ENCODE assay signal across 1 cellular context in genomic region chr7:1555046-1555812, GRCh38.
TF ChIP-seq lines count a peak whose summit lies in the region.

No MANE protein-coding gene starts in this region.

TF ChIP-seq in HepG2, 621 proteins besides CTCF, POLR2A, EP300 and RAD21 (continued from another document and continues in another):
- TF ChIP-seq CSRNP1 (CRISPR knock-in tag; IDR thresholded peaks at IDR 0.05) (0 out of 2 replicates have a peak, but pooled peaks have one; percentile 3), CEBPB (IDR thresholded peaks at IDR 0.05; ENCODE audit: borderline replicate concordance, low read depth, low read length) (no peak), ZFY (CRISPR knock-in tag; IDR thresholded peaks at IDR 0.05) (no peak), IKZF4 (CRISPR knock-in tag; IDR thresholded peaks at IDR 0.05; ENCODE audit: borderline replicate concordance, low read depth, not compliant biosample characterization) (peak; percentile 25), HMGXB3 (CRISPR knock-in tag; IDR thresholded peaks at IDR 0.05; ENCODE audit: borderline replicate concordance) (0 out of 2 replicates have a peak, but pooled peaks have one; percentile 4), ZNF567 (CRISPR knock-in tag; IDR thresholded peaks at IDR 0.05; ENCODE audit: borderline replicate concordance) (no peak), KDM5B (CRISPR knock-in tag; IDR thresholded peaks at IDR 0.05; ENCODE audit: borderline replicate concordance) (no peak), NFE2L1 (CRISPR knock-in tag; IDR thresholded peaks at IDR 0.05; ENCODE audit: borderline replicate concordance) (no peak), GFI1 (CRISPR knock-in tag; IDR thresholded peaks at IDR 0.05; ENCODE audit: borderline replicate concordance) (no peak), E2F2 (CRISPR knock-in tag; IDR thresholded peaks at IDR 0.05; ENCODE audit: borderline replicate concordance) (no peak), ZNF761 (CRISPR knock-in tag; conservative IDR thresholded peaks at IDR 0.05) (no peak), TFDP1 (CRISPR knock-in tag; IDR thresholded peaks at IDR 0.05; ENCODE audit: borderline replicate concordance) (peak; percentile 30; the same call in 1 of the 2 replicates), CENPX (CRISPR knock-in tag; IDR thresholded peaks at IDR 0.05) (no peak), GRHL1 (CRISPR knock-in tag; conservative IDR thresholded peaks at IDR 0.05) (no peak), ZNF562 (CRISPR knock-in tag; IDR thresholded peaks at IDR 0.05; ENCODE audit: borderline replicate concordance) (no peak), ZBTB39 (CRISPR knock-in tag; IDR thresholded peaks at IDR 0.05) (no peak), ATRX (CRISPR knock-in tag; IDR thresholded peaks at IDR 0.05; ENCODE audit: borderline replicate concordance) (no peak), PPARG (CRISPR knock-in tag; conservative IDR thresholded peaks at IDR 0.05) (peak; percentile 79; the same call in 1 of the 2 replicates), KAT7 (CRISPR knock-in tag; IDR thresholded peaks at IDR 0.05; ENCODE audit: borderline replicate concordance) (0 out of 2 replicates have a peak, but pooled peaks have one; percentile 35), ZFP36L1 (CRISPR knock-in tag; IDR thresholded peaks at IDR 0.05) (0 out of 2 replicates have a peak, but pooled peaks have one; percentile 65), PHF8 (CRISPR knock-in tag; IDR thresholded peaks at IDR 0.05) (no peak), MYPOP (CRISPR knock-in tag; IDR thresholded peaks at IDR 0.05) (no peak), ZMYM4 (CRISPR knock-in tag; IDR thresholded peaks at IDR 0.05) (no peak), TOPORS (CRISPR knock-in tag; IDR thresholded peaks at IDR 0.05) (no peak), IRF9 (CRISPR knock-in tag; IDR thresholded peaks at IDR 0.05; ENCODE audit: borderline replicate concordance) (no peak; the same call in none of the 2 replicates), DNMT1 (CRISPR knock-in tag; IDR thresholded peaks at IDR 0.05) (no peak), ZBTB8A (CRISPR knock-in tag; IDR thresholded peaks at IDR 0.05; ENCODE audit: borderline replicate concordance, low read depth) (no peak), SP140L (CRISPR knock-in tag; IDR thresholded peaks at IDR 0.05; ENCODE audit: borderline replicate concordance) (no peak), ZBTB44 (CRISPR knock-in tag; IDR thresholded peaks at IDR 0.05) (no peak), CERS6 (CRISPR knock-in tag; IDR thresholded peaks at IDR 0.05) (no peak), ZNF720 (CRISPR knock-in tag; IDR thresholded peaks at IDR 0.05) (no peak), KLF16 (CRISPR knock-in tag; IDR thresholded peaks at IDR 0.05) (no peak), ATAD3A (CRISPR knock-in tag; IDR thresholded peaks at IDR 0.05) (no peak), ZC3H13 (CRISPR knock-in tag; IDR thresholded peaks at IDR 0.05) (no peak), ESRRA (CRISPR knock-in tag; IDR thresholded peaks at IDR 0.05; ENCODE audit: low read depth) (no peak), NCOA5 (CRISPR knock-in tag; IDR thresholded peaks at IDR 0.05) (no peak), ZNF782 (CRISPR knock-in tag; IDR thresholded peaks at IDR 0.05; ENCODE audit: borderline replicate concordance) (0 out of 2 replicates have a peak, but pooled peaks have one; percentile 18), HOXA7 (CRISPR knock-in tag; IDR thresholded peaks at IDR 0.05) (no peak), MATR3 (CRISPR knock-in tag; IDR thresholded peaks at IDR 0.05) (no peak), XBP1 (CRISPR knock-in tag; IDR thresholded peaks at IDR 0.05) (no peak), ZNF607 (CRISPR knock-in tag; IDR thresholded peaks at IDR 0.05; ENCODE audit: borderline replicate concordance) (no peak), ZMAT5 (CRISPR knock-in tag; IDR thresholded peaks at IDR 0.05; ENCODE audit: borderline replicate concordance, low read depth) (no peak), MLX (CRISPR knock-in tag; IDR thresholded peaks at IDR 0.05) (no peak)
